In the genomic region with DNA sequence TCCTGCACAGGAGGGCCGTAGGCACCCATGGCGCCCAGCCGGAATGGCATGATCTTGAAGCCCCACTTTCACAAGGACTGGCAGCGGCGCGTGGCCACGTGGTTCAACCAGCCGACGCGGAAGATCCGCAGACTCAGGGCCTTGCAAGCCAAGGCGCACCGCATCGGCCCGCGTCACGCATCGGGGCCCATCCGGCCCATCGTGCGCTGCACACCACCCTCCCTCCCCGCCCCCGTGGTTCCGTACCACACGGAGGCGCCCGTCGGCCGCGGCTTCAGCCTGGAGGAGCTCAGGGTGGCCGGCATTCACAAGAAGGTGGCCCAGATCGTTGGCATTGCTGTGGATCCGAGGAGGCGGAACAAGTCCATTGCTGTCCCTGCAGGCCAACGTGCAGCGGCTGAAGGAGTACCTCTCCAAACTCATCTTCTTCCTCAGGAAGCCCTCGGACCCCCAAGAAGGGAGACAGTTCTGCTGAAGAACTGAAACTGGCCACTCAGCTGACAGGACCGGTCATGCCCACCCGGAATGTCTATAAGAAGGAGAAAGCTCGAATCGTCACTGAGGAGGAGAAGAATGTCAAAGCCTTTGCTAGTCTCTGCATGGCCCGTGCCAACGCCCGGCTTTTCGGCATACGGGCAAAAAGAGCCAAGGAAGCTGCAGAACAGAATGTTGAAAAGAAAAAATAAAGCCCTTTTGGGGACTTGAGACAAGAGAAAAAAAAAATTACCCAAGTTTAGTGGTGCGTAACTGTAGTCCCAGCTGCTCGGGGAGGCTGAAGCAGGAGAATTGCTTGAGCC, we compare ENCODE assay signal across 3 cellular contexts.
TF ChIP-seq lines count a peak whose summit lies in the region.

No MANE protein-coding gene starts in this region.

TF ChIP-seq in GM23338, 12 proteins besides CTCF, POLR2A, EP300 and RAD21:
- TF ChIP-seq JUNB (IDR thresholded peaks at IDR 0.05; ENCODE audit: unreplicated experiment) = no peak
- no peak for TF ChIP-seq REST (IDR thresholded peaks at IDR 0.05; ENCODE audit: unreplicated experiment)
- peak; percentile 61; the same call in 1 of the 2 replicates for TF ChIP-seq CREB1 (CRISPR knock-in tag; IDR thresholded peaks at IDR 0.05; ENCODE audit: low read depth)
TF ChIP-seq in GM23338: peak in this region for 1.

TF ChIP-seq in H1, 55 proteins besides CTCF, POLR2A, EP300 and RAD21:
- TF ChIP-seq HDAC2 (IDR thresholded peaks at IDR 0.05; ENCODE audit: borderline replicate concordance in 1 of 2, low read depth in 2 of 2, low read length in 2 of 2) (no peak), RNF2 (IDR thresholded peaks at IDR 0.05; ENCODE audit: borderline replicate concordance, low read depth, low read length, missing control alignments, poor library complexity, severe bottlenecking) (no peak), BRCA1 (IDR thresholded peaks at IDR 0.05; ENCODE audit: low read depth, low read length) (no peak), CREB1 (IDR thresholded peaks at IDR 0.05) (peak; percentile 77), TAF7 (optimal IDR thresholded peaks at IDR 0.05; ENCODE audit: borderline replicate concordance, low read depth, low read length) (no peak), MAX (IDR thresholded peaks at IDR 0.05) (peak; percentile 85), KDM1A (IDR thresholded peaks at IDR 0.05; ENCODE audit: borderline replicate concordance, low read length) (0 out of 2 replicates have a peak, but pooled peaks have one; percentile 61), E2F6 (IDR thresholded peaks at IDR 0.05) (peak; percentile 61), RBBP5 (IDR thresholded peaks at IDR 0.05; ENCODE audit: borderline replicate concordance, low read depth, low read length) (peak; percentile 65; the same call in 1 of the 2 replicates)

TF ChIP-seq in SK-N-SH, 30 proteins besides CTCF, POLR2A, EP300 and RAD21:
- TF ChIP-seq TEAD4 (IDR thresholded peaks at IDR 0.05; ENCODE audit: borderline replicate concordance, insufficient read depth) (no peak), RXRA (IDR thresholded peaks at IDR 0.05; ENCODE audit: borderline replicate concordance, low read depth) (no peak), REST (IDR thresholded peaks at IDR 0.05; ENCODE audit: low read depth, low read length) (no peak), POLR2AphosphoS5 (IDR thresholded peaks at IDR 0.05; ENCODE audit: low read depth, low read length) (no peak), NRF1 (IDR thresholded peaks at IDR 0.05; ENCODE audit: low read depth, low read length) (no peak), IRF3 (IDR thresholded peaks at IDR 0.05; ENCODE audit: low read depth, low read length) (no peak), FOXJ3 (CRISPR knock-in tag; IDR thresholded peaks at IDR 0.05) (no peak), EZH2phosphoT487 (IDR thresholded peaks at IDR 0.05; ENCODE audit: borderline replicate concordance, low read depth) (no peak), MXI1 (IDR thresholded peaks at IDR 0.05; ENCODE audit: low read depth, low read length) (no peak), FOXM1 (IDR thresholded peaks at IDR 0.05; ENCODE audit: low read depth) (no peak), MAX (IDR thresholded peaks at IDR 0.05; ENCODE audit: low read depth) (no peak)
- TF ChIP-seq, protein P1, sequence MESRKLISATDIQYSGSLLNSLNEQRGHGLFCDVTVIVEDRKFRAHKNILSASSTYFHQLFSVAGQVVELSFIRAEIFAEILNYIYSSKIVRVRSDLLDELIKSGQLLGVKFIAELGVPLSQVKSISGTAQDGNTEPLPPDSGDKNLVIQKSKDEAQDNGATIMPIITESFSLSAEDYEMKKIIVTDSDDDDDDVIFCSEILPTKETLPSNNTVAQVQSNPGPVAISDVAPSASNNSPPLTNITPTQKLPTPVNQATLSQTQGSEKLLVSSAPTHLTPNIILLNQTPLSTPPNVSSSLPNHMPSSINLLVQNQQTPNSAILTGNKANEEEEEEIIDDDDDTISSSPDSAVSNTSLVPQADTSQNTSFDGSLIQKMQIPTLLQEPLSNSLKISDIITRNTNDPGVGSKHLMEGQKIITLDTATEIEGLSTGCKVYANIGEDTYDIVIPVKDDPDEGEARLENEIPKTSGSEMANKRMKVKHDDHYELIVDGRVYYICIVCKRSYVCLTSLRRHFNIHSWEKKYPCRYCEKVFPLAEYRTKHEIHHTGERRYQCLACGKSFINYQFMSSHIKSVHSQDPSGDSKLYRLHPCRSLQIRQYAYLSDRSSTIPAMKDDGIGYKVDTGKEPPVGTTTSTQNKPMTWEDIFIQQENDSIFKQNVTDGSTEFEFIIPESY (IDR thresholded peaks at IDR 0.05; ENCODE audit: borderline replicate concordance, low read depth) = no peak
TF ChIP-seq in SK-N-SH: peak in this region for 0.
